18 cellular contexts compared by ENCODE assay signal in the genomic region with DNA sequence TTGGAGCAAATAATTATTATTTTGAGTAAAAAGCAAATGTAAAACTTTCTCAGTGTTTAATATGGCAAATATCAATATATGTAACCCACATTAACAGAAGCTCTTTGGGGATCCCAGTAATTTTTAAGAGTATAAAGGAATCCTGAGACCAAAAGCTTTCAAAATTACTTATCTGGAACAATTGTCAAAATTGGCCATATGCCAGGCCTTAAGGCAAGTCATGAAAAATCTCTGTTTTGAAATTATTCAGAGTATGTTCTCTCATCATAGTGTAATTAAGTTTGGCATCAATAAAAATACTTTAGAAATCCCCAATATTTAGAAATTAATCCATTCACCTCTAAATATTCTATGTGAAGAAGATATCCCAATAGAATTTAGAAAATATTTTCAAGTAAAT.
"Had no signal": no experiment of that assay in that cellular context is flagged by ENCODE, and none has a peak within 500 bp of the region (broad histone marks: within the 10 kb centered on the region; RNA-seq: fewer than 3 reads in every experiment).

No MANE protein-coding gene starts in this region.

- H3K27me3 ChIP-seq: adrenal gland, foreskin keratinocyte, heart left ventricle, left lung, ovary, testis had no signal

- H3K4me1 ChIP-seq: adrenal gland, foreskin keratinocyte, heart left ventricle, left lung, testis had no signal

- H3K36me3 ChIP-seq: adrenal gland, heart left ventricle, left lung, ovary had no signal

- DNase-seq: activated B cell treated with CpG ODN at 0.5 μM for 24 hours; activated CD4-positive, alpha-beta T cell treated with anti-CD3 and anti-CD28 coated beads, Interleukin-2, amount 10 ng/mL, durations not matched to agents 24 days and 14 days; activated naive CD4-positive, alpha-beta T cell treated with anti-CD3 and anti-CD28 coated beads for 36 hours; adrenal gland; cerebellar nuclear complex; endodermal cell; foreskin keratinocyte; heart left ventricle; islet precursor cell; left lung; mesendoderm; ovary; stimulated activated CD4-positive, alpha-beta T cell treated with anti-CD3 and anti-CD28 coated beads, Interleukin-15, amount 100 ng/mL, for 24 hours; stimulated activated CD4-positive, alpha-beta T cell treated with anti-CD3 and anti-CD28 coated beads, Interleukin-4, amount 100 ng/mL, for 24 hours; stimulated activated naive CD8-positive, alpha-beta T cell treated with anti-CD3 and anti-CD28 coated beads, Interleukin-15, amount 100 ng/mL, for 72 hours; T-helper 17 cell; testis had no signal

- H3K27ac ChIP-seq: adrenal gland, foreskin keratinocyte, heart left ventricle, left lung, ovary, testis had no signal

- H3K4me3 ChIP-seq: adrenal gland, heart left ventricle, left lung, ovary, testis had no signal

- H3K9me3 ChIP-seq: adrenal gland, left lung, ovary, testis had no signal

- ATAC-seq: esophagus mucosa; foreskin keratinocyte; heart left ventricle; left lung; stimulated activated naive CD8-positive, alpha-beta T cell treated with anti-CD3 and anti-CD28 coated beads, Interleukin-15, amount 100 ng/mL, for 72 hours; T-helper 17 cell had no signal
